Comparison of ENCODE assay signal across 11 cellular contexts in genomic region chr20:45337367-45338120, GRCh38. TPM values are rescaled to one million over a fixed set of nuclear protein-coding genes. Genes with fewer than 3 reads are reported as not detected.
A peak's percentile ranks its signal among the peaks of the same experiment; 100 is the strongest.
DNase-seq lines count a peak whose midpoint lies in the region; ATAC-seq and TF ChIP-seq lines count a peak whose summit lies in the region.
"Had no signal": no experiment of that assay in that cellular context is flagged by ENCODE, and none has a peak within 500 bp of the region (broad histone marks: within the 10 kb centered on the region; RNA-seq: fewer than 3 reads in every experiment).

No MANE protein-coding gene starts in this region.

- no peak for TF ChIP-seq POLR2A in vagina (IDR thresholded peaks at IDR 0.05)

- no peaks in the 10 kb centered on the region for H3K9me3 ChIP-seq in mesodermal cell (ENCODE audit: control insufficient read depth, low read length)
- H3K9me3 ChIP-seq in vagina, result no peaks in the 10 kb centered on the region

- no peaks in the 10 kb centered on the region for H3K27me3 ChIP-seq in vagina

- H3K36me3 ChIP-seq in mesodermal cell (ENCODE audit: control insufficient read depth, insufficient read depth, low read length) (peaks cover 65% of the 10 kb centered on the region), vagina (peaks cover 0 to 18% of the 10 kb centered on the region in 2 donors)

- ATAC-seq in GM19455 (IDR thresholded peaks at IDR 0.05; ENCODE audit: unreplicated experiment), result no peak
- no peak for ATAC-seq in HG02981 (IDR thresholded peaks at IDR 0.05; ENCODE audit: unreplicated experiment)

- TF ChIP-seq CTCF in vagina (IDR thresholded peaks at IDR 0.05), result no peak

- DNase-seq in NCI-H82 (lab: John Stamatoyannopoulos, UW) (peak; percentile 66), NCI-H82 treated with DMSO at 0.1 percent for 48 hours (lab: John Stamatoyannopoulos, UW; ENCODE audit: unreplicated experiment) (no peak), epidermal melanocyte (ENCODE audit: insufficient read length, low spot score) (peak; percentile 55), vagina (ENCODE audit: extremely low spot score in 2 of 2) (no peak), T-helper 1 cell (no peak)

- H3K4me3 ChIP-seq in mesodermal cell (ENCODE audit: extremely low read depth, insufficient read depth, low read length, poor library complexity, severe bottlenecking) (no peak overlapping the region), vagina (no peak overlapping the region)

- intact Hi-C loops in vagina (cut with DNase I), result no loop called here

- H3K27ac ChIP-seq in mesodermal cell (ENCODE audit: low read depth, low read length, severe bottlenecking), result peak overlapping the region; percentile 96
- peak overlapping the region; percentile 81 for H3K27ac ChIP-seq in vagina
- H3K27ac ChIP-seq: 22Rv1 had no signal

- whole genome bisulfite sequencing in mesodermal cell (ENCODE audit: insufficient coverage in 2 of 2), 2 experiments, result 64 to 65% methylated on average over 12 to 15 of the region's 15 CpGs

- peaks cover 62% of the 10 kb centered on the region for H3K4me1 ChIP-seq in mesodermal cell (ENCODE audit: control insufficient read depth, insufficient read depth, low read length, poor library complexity, severe bottlenecking)
- peaks cover 60% of the 10 kb centered on the region for H3K4me1 ChIP-seq in vagina

RNA-seq across cellular contexts. Expression of gene SDC4, which starts 10.7 kb away (rescaled TPM):
- polyA plus RNA-seq in mesodermal cell (2013, experiment 1 of 2), result 119 TPM
- 125 TPM for polyA plus RNA-seq in mesodermal cell (2013, experiment 2 of 2)
- total RNA-seq in vagina, result 62.6 TPM

RNA-seq across cellular contexts. Expression of gene SYS1, which starts 25.4 kb away (rescaled TPM):
- 14.7 TPM for polyA plus RNA-seq in mesodermal cell (2013, experiment 1 of 2)
- polyA plus RNA-seq in mesodermal cell (2013, experiment 2 of 2), result 12.0 TPM
- total RNA-seq in vagina, result 44.9 TPM

RNA-seq across cellular contexts. Expression of gene MATN4, which starts 29.4 kb away (rescaled TPM):
- 0.59 TPM for polyA plus RNA-seq in mesodermal cell (2013, experiment 1 of 2)
- 0.20 TPM for polyA plus RNA-seq in mesodermal cell (2013, experiment 2 of 2)
- total RNA-seq in vagina, result not detected

RNA-seq across cellular contexts. Expression of gene RBPJL, which starts 30.9 kb away (rescaled TPM):
- not detected for polyA plus RNA-seq in mesodermal cell (2013, experiment 1 of 2)
- polyA plus RNA-seq in mesodermal cell (2013, experiment 2 of 2), result not detected
- total RNA-seq in vagina, result not detected
- total RNA-seq: T-helper 2 cell treated with Interferon-gamma antibody and Interleukin-4, amounts not matched to agents 100 ng/mL and 5 ng/mL, for 36 hours; urinary bladder had no signal
- polyA plus RNA-seq: urinary bladder had no signal

RNA-seq across cellular contexts. Expression of gene TP53TG5, which starts 40.6 kb away (rescaled TPM):
- polyA plus RNA-seq in mesodermal cell (2013, experiment 1 of 2), result not detected
- polyA plus RNA-seq in mesodermal cell (2013, experiment 2 of 2), result not detected
- total RNA-seq in vagina, result not detected

Comparison
In these comparisons a context has a peak if more than half of its experiments do, and no peak if none do; other contexts are left out.
1. DNase-seq: peak in NCI-H82 (single experiment) and epidermal melanocyte (single experiment); none in NCI-H82 treated with DMSO at 0.1 percent for 48 hours (single experiment), vagina (0 of 2) and T-helper 1 cell (0 of 5).